8 cellular contexts compared by ENCODE assay signal in genomic region chrX:119685225-119686066, GRCh38. TPM values are rescaled to one million over a fixed set of nuclear protein-coding genes. Genes with fewer than 3 reads are reported as not detected.
A peak's percentile ranks its signal among the peaks of the same experiment; 100 is the strongest.
DNase-seq lines count a peak whose midpoint lies in the region; ATAC-seq and TF ChIP-seq lines count a peak whose summit lies in the region.

No MANE protein-coding gene starts in this region.

- peak; percentile 46 to 69 for DNase-seq in AML-193 (lab: John Stamatoyannopoulos, UW)
- peak; percentile 60 for DNase-seq in Jurkat, Clone E6-1 (ENCODE audit: low read depth, low spot score)
- DNase-seq in activated CD4-positive, alpha-beta T cell treated with anti-CD3 and anti-CD28 coated beads, Interleukin-2, amount 10 ng/mL, durations not matched to agents 7 days and 5 days: peak; percentile 60
- DNase-seq in cardiac muscle cell (ENCODE audit: low read depth in 1 of 2, low spot score in 1 of 2): no peak
- DNase-seq in stimulated activated CD8-positive, alpha-beta memory T cell treated with anti-CD3 and anti-CD28 coated beads, Interleukin-4, amount 100 ng/mL, for 48 hours: peak; percentile 53
- no peak for DNase-seq in NCI-H524 treated with DMSO at 0.1 percent for 48 hours (lab: John Stamatoyannopoulos, UW)

- CTCF ChIA-PET in activated CD4-positive, alpha-beta T cell treated with anti-CD3 and anti-CD28 coated beads, Interleukin-2, amount 10 ng/mL, durations not matched to agents 7 days and 5 days (lab: Charles Lee): interaction anchor here (1.0 to 4.8 kb wide), 9 partner anchors 9 to 169 kb away, joined by 3 to 29 read pairs (median 4); partner anchors contain the start of genes SEPTIN6 and SOWAHD

- no peaks in the 10 kb centered on the region for H3K27me3 Mint-ChIP-seq in activated CD4-positive, alpha-beta T cell treated with anti-CD3 and anti-CD28 coated beads, Interleukin-2, amount 10 ng/mL, durations not matched to agents 7 days and 5 days

- no peaks in the 10 kb centered on the region for H3K27me3 ChIP-seq in cardiac muscle cell

- no peaks in the 10 kb centered on the region for H3K9me3 ChIP-seq in cardiac muscle cell (ENCODE audit: low read depth)

- TF ChIP-seq CTCF in cardiac muscle cell (IDR thresholded peaks at IDR 0.05; ENCODE audit: low read depth, low read length): no peak

- H3K27ac Mint-ChIP-seq in activated CD4-positive, alpha-beta T cell treated with anti-CD3 and anti-CD28 coated beads, Interleukin-2, amount 10 ng/mL, durations not matched to agents 7 days and 5 days: peak overlapping the region; percentile 99

- peaks cover 58% of the 10 kb centered on the region for H3K36me3 Mint-ChIP-seq in activated CD4-positive, alpha-beta T cell treated with anti-CD3 and anti-CD28 coated beads, Interleukin-2, amount 10 ng/mL, durations not matched to agents 7 days and 5 days (ENCODE audit: low read depth)

- H3K4me3 Mint-ChIP-seq in activated CD4-positive, alpha-beta T cell treated with anti-CD3 and anti-CD28 coated beads, Interleukin-2, amount 10 ng/mL, durations not matched to agents 7 days and 5 days: peak overlapping the region; percentile 85

- TF ChIP-seq POLR2A in GM19099 (IDR thresholded peaks at IDR 0.05; ENCODE audit: extremely low read depth, insufficient read length, low read depth): peak; percentile 27

- POLR2A ChIA-PET in activated CD4-positive, alpha-beta T cell treated with anti-CD3 and anti-CD28 coated beads, Interleukin-2, amount 10 ng/mL, durations not matched to agents 7 days and 5 days (lab: Charles Lee): no interaction called here

- no peak for ATAC-seq in HG03108 (IDR thresholded peaks at IDR 0.05; ENCODE audit: unreplicated experiment)

- no peaks in the 10 kb centered on the region for H3K9me3 Mint-ChIP-seq in activated CD4-positive, alpha-beta T cell treated with anti-CD3 and anti-CD28 coated beads, Interleukin-2, amount 10 ng/mL, durations not matched to agents 7 days and 5 days

- H3K4me1 Mint-ChIP-seq in activated CD4-positive, alpha-beta T cell treated with anti-CD3 and anti-CD28 coated beads, Interleukin-2, amount 10 ng/mL, durations not matched to agents 7 days and 5 days: peaks cover 65% of the 10 kb centered on the region

- no peaks in the 10 kb centered on the region for H3K36me3 ChIP-seq in cardiac muscle cell

- H3K4me1 ChIP-seq in cardiac muscle cell (ENCODE audit: low read depth): peaks cover 13% of the 10 kb centered on the region

- H3K4me3 ChIP-seq in Jurkat, Clone E6-1 (ENCODE audit: low read length): peak overlapping the region; percentile 49
- no peak overlapping the region for H3K4me3 ChIP-seq in cardiac muscle cell

- H3K27ac ChIP-seq in cardiac muscle cell: peak overlapping the region; percentile 85

RNA-seq across cellular contexts. Expression of gene SEPTIN6, which starts 7.5 kb away (rescaled TPM):
- polyA plus RNA-seq in Jurkat, Clone E6-1 (2012; ENCODE audit: insufficient read depth, insufficient read length): 515 TPM
- 100 to 1,000 TPM; 298 to 329 TPM for total RNA-seq in activated CD4-positive, alpha-beta T cell treated with anti-CD3 and anti-CD28 coated beads, Interleukin-2, amount 10 ng/mL, durations not matched to agents 7 days and 5 days
- 69.3 and 78.7 TPM in 2 replicates for total RNA-seq in cardiac muscle cell
- polyA plus RNA-seq in cardiac muscle cell: 51.0 and 54.6 TPM in 2 replicates

Comparison
In these comparisons a context has a peak if more than half of its experiments do, and no peak if none do; other contexts are left out.
1. DNase-seq: peak in AML-193 (2 of 2), Jurkat, Clone E6-1 (single experiment), activated CD4-positive, alpha-beta T cell treated with anti-CD3 and anti-CD28 coated beads, Interleukin-2, amount 10 ng/mL, durations not matched to agents 7 days and 5 days (single experiment) and stimulated activated CD8-positive, alpha-beta memory T cell treated with anti-CD3 and anti-CD28 coated beads, Interleukin-4, amount 100 ng/mL, for 48 hours (single experiment); none in cardiac muscle cell (0 of 2) and NCI-H524 treated with DMSO at 0.1 percent for 48 hours (single experiment).